ENCODE assay signal across 8 cellular contexts in the genomic region with DNA sequence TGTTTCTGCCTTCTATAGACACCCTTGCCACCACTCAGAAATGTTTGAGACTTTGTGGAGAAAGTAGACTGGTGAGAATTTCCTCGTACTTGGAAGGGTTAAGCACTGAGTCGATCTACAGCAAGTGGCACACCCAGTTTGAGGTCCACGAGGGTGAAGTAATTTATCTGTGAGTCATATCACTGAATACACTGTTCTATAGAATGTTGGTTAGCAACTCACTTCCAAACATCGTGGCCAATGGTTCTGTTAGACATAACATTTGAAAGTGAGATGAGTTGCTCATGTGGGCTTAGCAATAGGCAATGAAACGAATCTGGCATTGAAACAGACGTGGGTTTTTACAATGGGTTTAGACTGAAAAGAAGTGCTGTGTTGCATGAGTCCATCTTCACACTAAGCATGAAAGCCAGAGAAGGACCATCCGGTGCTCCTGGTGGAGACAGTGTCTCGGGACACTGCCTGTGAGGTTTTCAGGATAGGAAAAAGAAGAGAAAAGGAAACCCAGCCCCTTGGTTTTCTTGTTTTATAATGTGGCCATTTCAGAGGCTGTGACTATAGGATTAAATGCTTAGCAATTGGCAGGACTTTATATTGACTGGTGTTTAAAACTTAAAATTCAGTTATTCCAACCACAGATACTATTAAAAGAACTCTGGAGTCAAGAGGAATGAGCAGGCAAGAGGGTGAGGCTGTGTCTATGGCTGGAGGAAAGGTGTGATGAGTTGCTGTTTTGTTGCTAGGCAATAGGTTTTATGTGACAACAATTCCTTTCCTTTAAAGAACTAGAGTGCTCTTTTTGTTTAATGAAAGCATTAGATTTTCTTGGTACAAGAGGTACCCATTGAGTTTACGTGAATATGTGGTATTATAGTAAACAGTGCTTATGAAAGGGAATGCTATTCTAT. TPM values are rescaled to one million over a fixed set of nuclear protein-coding genes. Genes with fewer than 3 reads are reported as not detected.
A peak's percentile ranks its signal among the peaks of the same experiment; 100 is the strongest.
DNase-seq lines count a peak whose midpoint lies in the region; ATAC-seq, FAIRE-seq and TF ChIP-seq lines count a peak whose summit lies in the region.

No MANE protein-coding gene starts in this region.

- peaks cover 12% of the 10 kb centered on the region for H3K4me1 Mint-ChIP-seq in activated naive CD8-positive, alpha-beta T cell treated with anti-CD3 and anti-CD28 coated beads, Interleukin-2, amount 10 ng/mL, durations not matched to agents 7 days and 5 days

- ATAC-seq in HG03342 (IDR thresholded peaks at IDR 0.05; ENCODE audit: unreplicated experiment) (peak; percentile 39), GM19351 (IDR thresholded peaks at IDR 0.05; ENCODE audit: unreplicated experiment) (no peak)
- ATAC-seq in activated naive CD8-positive, alpha-beta T cell treated with anti-CD3 and anti-CD28 coated beads, Interleukin-2, amount 10 ng/mL, durations not matched to agents 7 days and 5 days (ENCODE audit: low read depth), result peak; percentile 26

- H3K27me3 Mint-ChIP-seq in activated naive CD8-positive, alpha-beta T cell treated with anti-CD3 and anti-CD28 coated beads, Interleukin-2, amount 10 ng/mL, durations not matched to agents 7 days and 5 days, result peaks cover 7% of the 10 kb centered on the region

- H3K27ac ChIP-seq in 22Rv1, result peak overlapping the region; percentile 70
- H3K27ac ChIP-seq in SJCRH30, result peak overlapping the region; percentile 18; the same call in 1 of the 2 replicates
- H3K27ac ChIP-seq in ascending aorta, result no peak overlapping the region

- DNase-seq in SJCRH30 (peak; percentile 13 to 29), ascending aorta (ENCODE audit: low spot score in 2 of 2) (no peak)
- DNase-seq in activated naive CD8-positive, alpha-beta T cell treated with anti-CD3 and anti-CD28 coated beads, Interleukin-2, amount 10 ng/mL, durations not matched to agents 7 days and 5 days, result no peak
- peak; percentile 23 for DNase-seq in stimulated activated CD8-positive, alpha-beta memory T cell treated with anti-CD3 and anti-CD28 coated beads, Interleukin-12 subunit alpha, Interleukin-12 subunit beta, amount 100 ng/mL, for 4 hours (ENCODE audit: low read depth)

- H3K4me1 ChIP-seq in SJCRH30, result peaks cover 31% of the 10 kb centered on the region
- no peaks in the 10 kb centered on the region for H3K4me1 ChIP-seq in ascending aorta

- peak; percentile 68 for FAIRE-seq in islet of Langerhans (lab: Jason Lieb, UNC)

- H3K4me3 ChIP-seq in SJCRH30 (no peak overlapping the region), ascending aorta (no peak overlapping the region)

- H3K36me3 Mint-ChIP-seq in activated naive CD8-positive, alpha-beta T cell treated with anti-CD3 and anti-CD28 coated beads, Interleukin-2, amount 10 ng/mL, durations not matched to agents 7 days and 5 days, result no peaks in the 10 kb centered on the region

- intact Hi-C loops in ascending aorta (cut with DNase I), result no loop called here

- H3K27me3 ChIP-seq in SJCRH30 (no peaks in the 10 kb centered on the region; the same call in 1 of the 2 replicates), ascending aorta (no peaks in the 10 kb centered on the region)

- TF ChIP-seq CTCF in 22Rv1 (IDR thresholded peaks at IDR 0.05) (no peak), ascending aorta (IDR thresholded peaks at IDR 0.05) (no peak)

- POLR2A ChIA-PET in activated naive CD8-positive, alpha-beta T cell treated with anti-CD3 and anti-CD28 coated beads, Interleukin-2, amount 10 ng/mL, durations not matched to agents 7 days and 5 days (lab: Charles Lee), result interaction anchor here (1.0 kb wide), 1 partner anchor 19 kb away, joined by 4 read pairs; no protein-coding TSS in a partner anchor

- peak overlapping the region; percentile 23 for H3K27ac Mint-ChIP-seq in activated naive CD8-positive, alpha-beta T cell treated with anti-CD3 and anti-CD28 coated beads, Interleukin-2, amount 10 ng/mL, durations not matched to agents 7 days and 5 days

- H3K9me3 ChIP-seq in SJCRH30 (replicated peaks) (no peaks in the 10 kb centered on the region), ascending aorta (no peaks in the 10 kb centered on the region)

- H3K9me3 Mint-ChIP-seq in activated naive CD8-positive, alpha-beta T cell treated with anti-CD3 and anti-CD28 coated beads, Interleukin-2, amount 10 ng/mL, durations not matched to agents 7 days and 5 days, result no peaks in the 10 kb centered on the region

- no peaks in the 10 kb centered on the region for H3K36me3 ChIP-seq in SJCRH30
- H3K36me3 ChIP-seq in ascending aorta, result no peaks in the 10 kb centered on the region

- H3K4me3 Mint-ChIP-seq in activated naive CD8-positive, alpha-beta T cell treated with anti-CD3 and anti-CD28 coated beads, Interleukin-2, amount 10 ng/mL, durations not matched to agents 7 days and 5 days, result no peak overlapping the region

RNA-seq across cellular contexts. Expression of gene EZR, which starts 31.0 kb away (rescaled TPM):
- total RNA-seq in SJCRH30 (2014; rRNA removed; shearing (Covaris generic)), result 41.9 and 44.6 TPM in 2 replicates
- total RNA-seq in activated naive CD8-positive, alpha-beta T cell treated with anti-CD3 and anti-CD28 coated beads, Interleukin-2, amount 10 ng/mL, durations not matched to agents 7 days and 5 days, result 100 to 1,000 TPM; 235 to 257 TPM
- 49.7 TPM for total RNA-seq in ascending aorta

Comparison
In these comparisons a context has a peak if more than half of its experiments do, and no peak if none do; other contexts are left out.
1. H3K27ac ChIP-seq: peak in 22Rv1 (single experiment) and SJCRH30 (single experiment); none in ascending aorta (0 of 2).
2. DNase-seq: peak in SJCRH30 (2 of 2) and stimulated activated CD8-positive, alpha-beta memory T cell treated with anti-CD3 and anti-CD28 coated beads, Interleukin-12 subunit alpha, Interleukin-12 subunit beta, amount 100 ng/mL, for 4 hours (single experiment); none in activated naive CD8-positive, alpha-beta T cell treated with anti-CD3 and anti-CD28 coated beads, Interleukin-2, amount 10 ng/mL, durations not matched to agents 7 days and 5 days (single experiment) and ascending aorta (0 of 2).